Comparison of ENCODE assay signal across 10 cellular contexts in genomic region chr3:194690501-194691372, GRCh38. TPM values are rescaled to one million over a fixed set of nuclear protein-coding genes. Genes with fewer than 3 reads are reported as not detected.
A peak's percentile ranks its signal among the peaks of the same experiment; 100 is the strongest.
DNase-seq lines count a peak whose midpoint lies in the region; ATAC-seq, FAIRE-seq and TF ChIP-seq lines count a peak whose summit lies in the region.
"Had no signal": no experiment of that assay in that cellular context is flagged by ENCODE, and none has a peak within 500 bp of the region (broad histone marks: within the 10 kb centered on the region; RNA-seq: fewer than 3 reads in every experiment).

No MANE protein-coding gene starts in this region.

- peak; percentile 42 for DNase-seq in BE2C
- DNase-seq in HK-2 (ENCODE audit: unreplicated experiment), result peak; percentile 10
- DNase-seq in RWPE1 (ENCODE audit: low spot score), result no peak
- no peak for DNase-seq in memory B cell (ENCODE audit: low spot score in 2 of 2)
- no peak for DNase-seq in frontal cortex (ENCODE audit: low spot score in 2 of 2)
- DNase-seq in DMS114 treated with DMSO at 0.1 percent for 48 hours (lab: John Stamatoyannopoulos, UW; ENCODE audit: unreplicated experiment), result no peak
- DNase-seq: activated T-cell treated with anti-CD3 and anti-CD28 coated beads, Interleukin-2, amount 50 U/mL, for 4 hours; right cardiac atrium had no signal

- ATAC-seq in memory B cell (ENCODE audit: low read depth) (no peak), GM19035 (IDR thresholded peaks at IDR 0.05; ENCODE audit: unreplicated experiment) (no peak), HG03521 (IDR thresholded peaks at IDR 0.05; ENCODE audit: unreplicated experiment) (no peak)
- ATAC-seq: activated T-cell treated with anti-CD3 and anti-CD28 coated beads, Interleukin-2, amount 50 U/mL, for 4 hours; right cardiac atrium had no signal

- POLR2A ChIA-PET in RWPE1 (lab: Yijun Ruan, JAX; ENCODE audit: low non-redundant PET), result no interaction called here

- TF ChIP-seq CTCF in BE2C (IDR thresholded peaks at IDR 0.05; ENCODE audit: low read depth, low read length) (no peak), RWPE1 (conservative IDR thresholded peaks at IDR 0.05; ENCODE audit: low read depth) (no peak)

- peak overlapping the region; percentile 40; the same call in 1 of the 2 replicates for H3K27ac ChIP-seq in RWPE1

- no peaks in the 10 kb centered on the region for H3K9me3 ChIP-seq in BE2C

- H3K9me3 Mint-ChIP-seq in memory B cell, result no peaks in the 10 kb centered on the region
- H3K9me3 Mint-ChIP-seq: activated T-cell treated with anti-CD3 and anti-CD28 coated beads, Interleukin-2, amount 50 U/mL, for 4 hours had no signal

- CTCF ChIA-PET in RWPE1 (lab: Yijun Ruan, JAX), result interaction anchor here (0.6 to 1.2 kb wide), 4 partner anchors 71 to 652 kb away, joined by 3 read pairs; no protein-coding TSS in a partner anchor

- H3K27ac Mint-ChIP-seq in memory B cell, result peak overlapping the region; percentile 91

- no peaks in the 10 kb centered on the region for H3K27me3 Mint-ChIP-seq in memory B cell

- 0 out of 2 replicates have a peak overlapping the region, but pooled peaks have one; percentile 1 for H3K4me3 ChIP-seq in BE2C (ENCODE audit: low read depth, low read length)

- H3K36me3 Mint-ChIP-seq in memory B cell, result peaks cover 5% of the 10 kb centered on the region

- peak overlapping the region; percentile 69 for H3K4me3 Mint-ChIP-seq in memory B cell
- H3K4me3 Mint-ChIP-seq: activated T-cell treated with anti-CD3 and anti-CD28 coated beads, Interleukin-2, amount 50 U/mL, for 4 hours had no signal

- no peaks in the 10 kb centered on the region for H3K36me3 ChIP-seq in BE2C

- no peak for FAIRE-seq in frontal cortex (lab: Jason Lieb, UNC)

- H3K4me1 ChIP-seq in BE2C, result peaks cover 28% of the 10 kb centered on the region

- H3K4me1 Mint-ChIP-seq in memory B cell, result peaks cover 49% of the 10 kb centered on the region

- no peaks in the 10 kb centered on the region for H3K27me3 ChIP-seq in BE2C

RNA-seq across cellular contexts. Expression of gene FAM43A, which starts 5.1 kb away (rescaled TPM):
- 57.6 TPM for polyA plus RNA-seq in BE2C (2012; ENCODE audit: insufficient read depth, insufficient read length, low read depth)
- 4.5 TPM for total RNA-seq in frontal cortex

RNA-seq across cellular contexts. Expression of gene LSG1, which starts 18.7 kb away (rescaled TPM):
- 183 TPM for polyA plus RNA-seq in BE2C (2012; ENCODE audit: insufficient read depth, insufficient read length, low read depth)
- 35.9 TPM for total RNA-seq in frontal cortex

RNA-seq across cellular contexts. Expression of gene TMEM44, which starts 57.5 kb away (rescaled TPM):
- 11.3 TPM for polyA plus RNA-seq in BE2C (2012; ENCODE audit: insufficient read depth, insufficient read length, low read depth)
- total RNA-seq in frontal cortex, result 31.8 TPM

Comparison
In these comparisons a context has a peak if more than half of its experiments do, and no peak if none do; other contexts are left out.
1. DNase-seq: peak in BE2C (single experiment) and HK-2 (single experiment); none in RWPE1 (single experiment), memory B cell (0 of 2), frontal cortex (0 of 2) and DMS114 treated with DMSO at 0.1 percent for 48 hours (single experiment).